1 cellular context compared by ENCODE assay signal in genomic region chr16:2603165-2604015, GRCh38.
TF ChIP-seq lines count a peak whose summit lies in the region.

No MANE protein-coding gene starts in this region.

TF ChIP-seq in HepG2, 621 proteins besides CTCF, POLR2A, EP300 and RAD21 (continued from another document and continues in another):
- TF ChIP-seq KIAA2018 (CRISPR knock-in tag; IDR thresholded peaks at IDR 0.05; ENCODE audit: borderline replicate concordance), result no peak
- peak; percentile 86 for TF ChIP-seq NKX3-1 (CRISPR knock-in tag; IDR thresholded peaks at IDR 0.05)
- TF ChIP-seq ATM (IDR thresholded peaks at IDR 0.05; ENCODE audit: borderline replicate concordance), result no peak
- peak; percentile 63; the same call in 1 of the 2 replicates for TF ChIP-seq ZBTB49 (CRISPR knock-in tag; IDR thresholded peaks at IDR 0.05; ENCODE audit: borderline replicate concordance)
- TF ChIP-seq ZNF337 (CRISPR knock-in tag; IDR thresholded peaks at IDR 0.05; ENCODE audit: borderline replicate concordance, low read depth), result no peak
- peak; percentile 99 for TF ChIP-seq AGO1 (IDR thresholded peaks at IDR 0.05; ENCODE audit: low read depth, low read length, poor library complexity, severe bottlenecking)
- no peak for TF ChIP-seq ZNF280D (CRISPR knock-in tag; IDR thresholded peaks at IDR 0.05)
- TF ChIP-seq ZNF234 (CRISPR knock-in tag; conservative IDR thresholded peaks at IDR 0.05), result peak; percentile 54; the same call in 1 of the 2 replicates
- TF ChIP-seq STAG1 (CRISPR knock-in tag; IDR thresholded peaks at IDR 0.05), result peak; percentile 28; the same call in 1 of the 2 replicates
- TF ChIP-seq NR2F6 (IDR thresholded peaks at IDR 0.05), result peak; percentile 64; the same call in 1 of the 2 replicates
- peak; percentile 86 for TF ChIP-seq NR2F6 (CRISPR knock-in tag; IDR thresholded peaks at IDR 0.05)
- peak; percentile 63; the same call in 1 of the 2 replicates for TF ChIP-seq ZNF775 (CRISPR knock-in tag; IDR thresholded peaks at IDR 0.05; ENCODE audit: borderline replicate concordance)
- TF ChIP-seq AGO2 (optimal IDR thresholded peaks at IDR 0.05; ENCODE audit: low read depth, low read length), result peak; percentile 100
- TF ChIP-seq ZNF224 (CRISPR knock-in tag; IDR thresholded peaks at IDR 0.05), result no peak
- TF ChIP-seq ELF1 (CRISPR knock-in tag; IDR thresholded peaks at IDR 0.05), result peak; percentile 90
- no peak for TF ChIP-seq TIGD3 (CRISPR knock-in tag; IDR thresholded peaks at IDR 0.05; ENCODE audit: borderline replicate concordance)
- peak; percentile 93; the same call in 1 of the 2 replicates for TF ChIP-seq ZNF235 (CRISPR knock-in tag; IDR thresholded peaks at IDR 0.05; ENCODE audit: borderline replicate concordance)
- TF ChIP-seq HDAC2 (CRISPR knock-in tag; IDR thresholded peaks at IDR 0.05), result peak; percentile 78
- peak; percentile 72; the same call in 1 of the 2 replicates for TF ChIP-seq MTA1 (CRISPR knock-in tag; IDR thresholded peaks at IDR 0.05; ENCODE audit: borderline replicate concordance)
- TF ChIP-seq KDM4B (CRISPR knock-in tag; IDR thresholded peaks at IDR 0.05), result 0 out of 2 replicates have a peak, but pooled peaks have one; percentile 8
- no peak for TF ChIP-seq JDP2 (CRISPR knock-in tag; IDR thresholded peaks at IDR 0.05; ENCODE audit: borderline replicate concordance)
- TF ChIP-seq FOSL2 (CRISPR knock-in tag; IDR thresholded peaks at IDR 0.05), result peak; percentile 64
- no peak for TF ChIP-seq SUZ12 (IDR thresholded peaks at IDR 0.05; ENCODE audit: low read depth, low read length)
- TF ChIP-seq SRSF9 (IDR thresholded peaks at IDR 0.05; ENCODE audit: borderline replicate concordance, insufficient read depth, low read depth, low read length, poor library complexity, severe bottlenecking), result no peak
- no peak for TF ChIP-seq SMAD9 (CRISPR knock-in tag; IDR thresholded peaks at IDR 0.05)
- TF ChIP-seq TGIF2 (CRISPR knock-in tag; IDR thresholded peaks at IDR 0.05), result peak; percentile 73
- peak; percentile 63; the same call in 1 of the 2 replicates for TF ChIP-seq ARNT2 (CRISPR knock-in tag; IDR thresholded peaks at IDR 0.05; ENCODE audit: low read depth)
- TF ChIP-seq CCAR2 (optimal IDR thresholded peaks at IDR 0.05; ENCODE audit: low read depth, low read length), result peak; percentile 73
- TF ChIP-seq ZBTB1 (CRISPR knock-in tag; IDR thresholded peaks at IDR 0.05; ENCODE audit: borderline replicate concordance), result no peak
- TF ChIP-seq PBX3 (CRISPR knock-in tag; IDR thresholded peaks at IDR 0.05; ENCODE audit: borderline replicate concordance), result peak; percentile 62; the same call in 1 of the 2 replicates
- peak; percentile 61 for TF ChIP-seq ZNF563 (CRISPR knock-in tag; IDR thresholded peaks at IDR 0.05)
- TF ChIP-seq KDM1A (CRISPR knock-in tag; IDR thresholded peaks at IDR 0.05), result no peak
- TF ChIP-seq ZNF468 (CRISPR knock-in tag; IDR thresholded peaks at IDR 0.05), result no peak; the same call in 1 of the 2 replicates
- TF ChIP-seq KAT8 (CRISPR knock-in tag; IDR thresholded peaks at IDR 0.05), result peak; percentile 99
- 0 out of 2 replicates have a peak, but pooled peaks have one; percentile 32 for TF ChIP-seq ZNF572 (CRISPR knock-in tag; IDR thresholded peaks at IDR 0.05)
- peak; percentile 93 for TF ChIP-seq ZKSCAN8 (CRISPR knock-in tag; IDR thresholded peaks at IDR 0.05; ENCODE audit: borderline replicate concordance)
- no peak for TF ChIP-seq CERS6 (CRISPR knock-in tag; IDR thresholded peaks at IDR 0.05)
- no peak for TF ChIP-seq ZBTB42 (CRISPR knock-in tag; IDR thresholded peaks at IDR 0.05)
- peak; percentile 84; the same call in 1 of the 2 replicates for TF ChIP-seq MXD1 (CRISPR knock-in tag; IDR thresholded peaks at IDR 0.05)
